Comparison of ENCODE assay signal across 2 cellular contexts in the genomic region with DNA sequence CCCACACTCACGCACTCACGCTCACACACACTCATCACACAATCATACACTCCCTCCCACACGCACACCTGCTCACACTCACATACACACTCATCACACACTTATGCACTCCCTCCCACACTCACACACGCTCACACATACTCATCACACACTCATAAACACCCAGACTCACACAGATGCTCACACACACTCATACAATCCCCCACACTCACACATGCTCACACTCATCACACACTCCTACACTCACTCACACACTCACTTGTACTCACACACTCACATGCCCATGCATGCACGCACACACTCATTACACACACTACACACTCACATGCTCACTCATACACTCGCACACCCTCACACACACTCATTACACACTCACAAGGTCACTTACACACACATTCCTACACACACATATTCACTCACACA.
TF ChIP-seq lines count a peak whose summit lies in the region.

No MANE protein-coding gene starts in this region.

TF ChIP-seq in HepG2, 621 proteins besides CTCF, POLR2A, EP300 and RAD21 (continued from another document and continues in another):
- TF ChIP-seq, protein P1, sequence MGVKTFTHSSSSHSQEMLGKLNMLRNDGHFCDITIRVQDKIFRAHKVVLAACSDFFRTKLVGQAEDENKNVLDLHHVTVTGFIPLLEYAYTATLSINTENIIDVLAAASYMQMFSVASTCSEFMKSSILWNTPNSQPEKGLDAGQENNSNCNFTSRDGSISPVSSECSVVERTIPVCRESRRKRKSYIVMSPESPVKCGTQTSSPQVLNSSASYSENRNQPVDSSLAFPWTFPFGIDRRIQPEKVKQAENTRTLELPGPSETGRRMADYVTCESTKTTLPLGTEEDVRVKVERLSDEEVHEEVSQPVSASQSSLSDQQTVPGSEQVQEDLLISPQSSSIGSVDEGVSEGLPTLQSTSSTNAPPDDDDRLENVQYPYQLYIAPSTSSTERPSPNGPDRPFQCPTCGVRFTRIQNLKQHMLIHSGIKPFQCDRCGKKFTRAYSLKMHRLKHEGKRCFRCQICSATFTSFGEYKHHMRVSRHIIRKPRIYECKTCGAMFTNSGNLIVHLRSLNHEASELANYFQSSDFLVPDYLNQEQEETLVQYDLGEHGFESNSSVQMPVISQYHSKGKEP (CRISPR knock-in tag; IDR thresholded peaks at IDR 0.05), result no peak
- TF ChIP-seq MAX (IDR thresholded peaks at IDR 0.05) (no peak), ZNF17 (CRISPR knock-in tag; IDR thresholded peaks at IDR 0.05) (no peak), GRHL1 (CRISPR knock-in tag; conservative IDR thresholded peaks at IDR 0.05) (no peak), IKZF1 (IDR thresholded peaks at IDR 0.05) (peak; percentile 11), ZNF331 (CRISPR knock-in tag; IDR thresholded peaks at IDR 0.05) (no peak), MAZ (IDR thresholded peaks at IDR 0.05; ENCODE audit: borderline replicate concordance, low read depth, low read length) (no peak), MAZ (CRISPR knock-in tag; IDR thresholded peaks at IDR 0.05; ENCODE audit: low read depth) (no peak), ZNF703 (CRISPR knock-in tag; IDR thresholded peaks at IDR 0.05; ENCODE audit: borderline replicate concordance) (no peak), ZXDC (CRISPR knock-in tag; IDR thresholded peaks at IDR 0.05) (no peak), ZNF282 (IDR thresholded peaks at IDR 0.05; ENCODE audit: partially characterized antibody) (peak; percentile 25), ZNF660 (CRISPR knock-in tag; IDR thresholded peaks at IDR 0.05; ENCODE audit: borderline replicate concordance, low read depth) (no peak)
- TF ChIP-seq, protein P2, sequence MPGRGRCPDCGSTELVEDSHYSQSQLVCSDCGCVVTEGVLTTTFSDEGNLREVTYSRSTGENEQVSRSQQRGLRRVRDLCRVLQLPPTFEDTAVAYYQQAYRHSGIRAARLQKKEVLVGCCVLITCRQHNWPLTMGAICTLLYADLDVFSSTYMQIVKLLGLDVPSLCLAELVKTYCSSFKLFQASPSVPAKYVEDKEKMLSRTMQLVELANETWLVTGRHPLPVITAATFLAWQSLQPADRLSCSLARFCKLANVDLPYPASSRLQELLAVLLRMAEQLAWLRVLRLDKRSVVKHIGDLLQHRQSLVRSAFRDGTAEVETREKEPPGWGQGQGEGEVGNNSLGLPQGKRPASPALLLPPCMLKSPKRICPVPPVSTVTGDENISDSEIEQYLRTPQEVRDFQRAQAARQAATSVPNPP (CRISPR knock-in tag; IDR thresholded peaks at IDR 0.05), result no peak
- TF ChIP-seq, protein P3, sequence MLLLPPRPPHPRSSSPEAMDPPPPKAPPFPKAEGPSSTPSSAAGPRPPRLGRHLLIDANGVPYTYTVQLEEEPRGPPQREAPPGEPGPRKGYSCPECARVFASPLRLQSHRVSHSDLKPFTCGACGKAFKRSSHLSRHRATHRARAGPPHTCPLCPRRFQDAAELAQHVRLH (CRISPR knock-in tag; IDR thresholded peaks at IDR 0.05; ENCODE audit: borderline replicate concordance, low read depth), result no peak

TF ChIP-seq in GM12878, 131 proteins besides CTCF, POLR2A, EP300 and RAD21 (continued from another document):
- TF ChIP-seq ZNF687 (IDR thresholded peaks at IDR 0.05) (no peak), BCL11A (IDR thresholded peaks at IDR 0.05; ENCODE audit: low read depth, low read length) (no peak), CBX5 (IDR thresholded peaks at IDR 0.05; ENCODE audit: low read depth) (no peak), NR2C1 (IDR thresholded peaks at IDR 0.05) (no peak), KAT2A (conservative IDR thresholded peaks at IDR 0.05; ENCODE audit: control insufficient read depth, low read depth, low read length) (no peak), SREBF2 (IDR thresholded peaks at IDR 0.05; ENCODE audit: low read length) (no peak), TCF12 (IDR thresholded peaks at IDR 0.05; ENCODE audit: low read depth, low read length) (no peak), PML (IDR thresholded peaks at IDR 0.05; ENCODE audit: low read length) (no peak), SIN3A (IDR thresholded peaks at IDR 0.05; ENCODE audit: low read depth, low read length) (no peak), ZNF24 (IDR thresholded peaks at IDR 0.05) (no peak), EGR1 (IDR thresholded peaks at IDR 0.05; ENCODE audit: borderline replicate concordance in 1 of 2, low read depth in 2 of 2, low read length in 2 of 2) (no peak), CEBPB (IDR thresholded peaks at IDR 0.05; ENCODE audit: borderline replicate concordance in 1 of 2, low read depth in 2 of 2, low read length in 2 of 2) (no peak), IKZF1 (conservative IDR thresholded peaks at IDR 0.05) (no peak), POLR2AphosphoS2 (IDR thresholded peaks at IDR 0.05; ENCODE audit: low read depth, low read length) (no peak)
- TF ChIP-seq, protein P4, sequence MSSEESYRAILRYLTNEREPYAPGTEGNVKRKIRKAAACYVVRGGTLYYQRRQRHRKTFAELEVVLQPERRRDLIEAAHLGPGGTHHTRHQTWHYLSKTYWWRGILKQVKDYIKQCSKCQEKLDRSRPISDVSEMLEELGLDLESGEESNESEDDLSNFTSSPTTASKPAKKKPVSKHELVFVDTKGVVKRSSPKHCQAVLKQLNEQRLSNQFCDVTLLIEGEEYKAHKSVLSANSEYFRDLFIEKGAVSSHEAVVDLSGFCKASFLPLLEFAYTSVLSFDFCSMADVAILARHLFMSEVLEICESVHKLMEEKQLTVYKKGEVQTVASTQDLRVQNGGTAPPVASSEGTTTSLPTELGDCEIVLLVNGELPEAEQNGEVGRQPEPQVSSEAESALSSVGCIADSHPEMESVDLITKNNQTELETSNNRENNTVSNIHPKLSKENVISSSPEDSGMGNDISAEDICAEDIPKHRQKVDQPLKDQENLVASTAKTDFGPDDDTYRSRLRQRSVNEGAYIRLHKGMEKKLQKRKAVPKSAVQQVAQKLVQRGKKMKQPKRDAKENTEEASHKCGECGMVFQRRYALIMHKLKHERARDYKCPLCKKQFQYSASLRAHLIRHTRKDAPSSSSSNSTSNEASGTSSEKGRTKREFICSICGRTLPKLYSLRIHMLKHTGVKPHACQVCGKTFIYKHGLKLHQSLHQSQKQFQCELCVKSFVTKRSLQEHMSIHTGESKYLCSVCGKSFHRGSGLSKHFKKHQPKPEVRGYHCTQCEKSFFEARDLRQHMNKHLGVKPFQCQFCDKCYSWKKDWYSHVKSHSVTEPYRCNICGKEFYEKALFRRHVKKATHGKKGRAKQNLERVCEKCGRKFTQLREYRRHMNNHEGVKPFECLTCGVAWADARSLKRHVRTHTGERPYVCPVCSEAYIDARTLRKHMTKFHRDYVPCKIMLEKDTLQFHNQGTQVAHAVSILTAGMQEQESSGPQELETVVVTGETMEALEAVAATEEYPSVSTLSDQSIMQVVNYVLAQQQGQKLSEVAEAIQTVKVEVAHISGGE (CRISPR knock-in tag; IDR thresholded peaks at IDR 0.05), result no peak
- TF ChIP-seq, protein P5, sequence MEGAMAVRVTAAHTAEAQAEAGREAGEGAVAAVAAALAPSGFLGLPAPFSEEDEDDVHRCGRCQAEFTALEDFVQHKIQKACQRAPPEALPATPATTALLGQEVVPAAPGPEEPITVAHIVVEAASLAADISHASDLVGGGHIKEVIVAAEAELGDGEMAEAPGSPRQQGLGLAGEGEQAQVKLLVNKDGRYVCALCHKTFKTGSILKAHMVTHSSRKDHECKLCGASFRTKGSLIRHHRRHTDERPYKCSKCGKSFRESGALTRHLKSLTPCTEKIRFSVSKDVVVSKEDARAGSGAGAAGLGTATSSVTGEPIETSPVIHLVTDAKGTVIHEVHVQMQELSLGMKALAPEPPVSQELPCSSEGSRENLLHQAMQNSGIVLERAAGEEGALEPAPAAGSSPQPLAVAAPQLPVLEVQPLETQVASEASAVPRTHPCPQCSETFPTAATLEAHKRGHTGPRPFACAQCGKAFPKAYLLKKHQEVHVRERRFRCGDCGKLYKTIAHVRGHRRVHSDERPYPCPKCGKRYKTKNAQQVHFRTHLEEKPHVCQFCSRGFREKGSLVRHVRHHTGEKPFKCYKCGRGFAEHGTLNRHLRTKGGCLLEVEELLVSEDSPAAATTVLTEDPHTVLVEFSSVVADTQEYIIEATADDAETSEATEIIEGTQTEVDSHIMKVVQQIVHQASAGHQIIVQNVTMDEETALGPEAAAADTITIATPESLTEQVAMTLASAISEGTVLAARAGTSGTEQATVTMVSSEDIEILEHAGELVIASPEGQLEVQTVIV (IDR thresholded peaks at IDR 0.05; ENCODE audit: borderline replicate concordance, partially characterized antibody), result peak; percentile 47
- TF ChIP-seq, protein P6, sequence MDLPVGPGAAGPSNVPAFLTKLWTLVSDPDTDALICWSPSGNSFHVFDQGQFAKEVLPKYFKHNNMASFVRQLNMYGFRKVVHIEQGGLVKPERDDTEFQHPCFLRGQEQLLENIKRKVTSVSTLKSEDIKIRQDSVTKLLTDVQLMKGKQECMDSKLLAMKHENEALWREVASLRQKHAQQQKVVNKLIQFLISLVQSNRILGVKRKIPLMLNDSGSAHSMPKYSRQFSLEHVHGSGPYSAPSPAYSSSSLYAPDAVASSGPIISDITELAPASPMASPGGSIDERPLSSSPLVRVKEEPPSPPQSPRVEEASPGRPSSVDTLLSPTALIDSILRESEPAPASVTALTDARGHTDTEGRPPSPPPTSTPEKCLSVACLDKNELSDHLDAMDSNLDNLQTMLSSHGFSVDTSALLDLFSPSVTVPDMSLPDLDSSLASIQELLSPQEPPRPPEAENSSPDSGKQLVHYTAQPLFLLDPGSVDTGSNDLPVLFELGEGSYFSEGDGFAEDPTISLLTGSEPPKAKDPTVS (IDR thresholded peaks at IDR 0.05; ENCODE audit: low read depth, low read length), result no peak
